Comparison of ENCODE assay signal across 1 cellular context in the genomic region with DNA sequence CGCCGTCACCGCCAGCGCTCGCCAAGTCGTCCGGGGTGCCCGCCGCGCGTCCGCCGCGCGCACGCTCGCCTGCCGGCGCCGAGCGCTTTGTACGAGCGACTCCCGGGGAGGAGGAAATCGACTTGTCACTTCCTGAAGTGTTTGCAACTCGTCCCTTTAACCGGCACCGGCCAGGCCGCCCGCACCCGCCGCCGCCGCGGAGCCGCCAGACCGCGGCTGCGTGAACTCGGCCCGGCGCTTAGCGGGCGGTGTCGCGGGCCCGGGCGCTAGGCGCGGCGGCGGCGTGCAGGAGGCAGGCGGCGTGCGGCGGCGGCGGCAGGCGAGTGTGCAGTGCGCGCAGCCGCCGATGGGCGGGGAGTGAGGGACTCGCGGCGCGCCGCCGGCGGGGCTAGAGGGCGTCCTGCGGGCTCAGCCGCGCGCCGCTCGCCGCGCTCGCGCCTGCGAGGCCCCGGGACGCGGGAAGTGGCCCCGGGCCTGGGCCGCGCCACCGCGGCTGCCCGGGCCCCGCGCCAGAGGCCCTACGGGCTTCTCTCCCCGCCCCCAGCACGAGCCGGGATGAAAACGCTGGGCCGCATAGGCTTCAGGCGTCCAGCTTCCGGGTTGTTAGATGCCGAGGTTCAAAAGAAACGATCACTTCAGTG.
TF ChIP-seq lines count a peak whose summit lies in the region.

A gene with protein sequence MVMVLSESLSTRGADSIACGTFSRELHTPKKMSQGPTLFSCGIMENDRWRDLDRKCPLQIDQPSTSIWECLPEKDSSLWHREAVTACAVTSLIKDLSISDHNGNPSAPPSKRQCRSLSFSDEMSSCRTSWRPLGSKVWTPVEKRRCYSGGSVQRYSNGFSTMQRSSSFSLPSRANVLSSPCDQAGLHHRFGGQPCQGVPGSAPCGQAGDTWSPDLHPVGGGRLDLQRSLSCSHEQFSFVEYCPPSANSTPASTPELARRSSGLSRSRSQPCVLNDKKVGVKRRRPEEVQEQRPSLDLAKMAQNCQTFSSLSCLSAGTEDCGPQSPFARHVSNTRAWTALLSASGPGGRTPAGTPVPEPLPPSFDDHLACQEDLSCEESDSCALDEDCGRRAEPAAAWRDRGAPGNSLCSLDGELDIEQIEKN (minus strand): TSS at position 332 of the 641 bp plus-strand sequence. CDS start 37,665 bp downstream, outside the sequence.

TF ChIP-seq in GM23338, 12 proteins besides CTCF, POLR2A, EP300 and RAD21 (continued from another document):
- TF ChIP-seq, protein P1, sequence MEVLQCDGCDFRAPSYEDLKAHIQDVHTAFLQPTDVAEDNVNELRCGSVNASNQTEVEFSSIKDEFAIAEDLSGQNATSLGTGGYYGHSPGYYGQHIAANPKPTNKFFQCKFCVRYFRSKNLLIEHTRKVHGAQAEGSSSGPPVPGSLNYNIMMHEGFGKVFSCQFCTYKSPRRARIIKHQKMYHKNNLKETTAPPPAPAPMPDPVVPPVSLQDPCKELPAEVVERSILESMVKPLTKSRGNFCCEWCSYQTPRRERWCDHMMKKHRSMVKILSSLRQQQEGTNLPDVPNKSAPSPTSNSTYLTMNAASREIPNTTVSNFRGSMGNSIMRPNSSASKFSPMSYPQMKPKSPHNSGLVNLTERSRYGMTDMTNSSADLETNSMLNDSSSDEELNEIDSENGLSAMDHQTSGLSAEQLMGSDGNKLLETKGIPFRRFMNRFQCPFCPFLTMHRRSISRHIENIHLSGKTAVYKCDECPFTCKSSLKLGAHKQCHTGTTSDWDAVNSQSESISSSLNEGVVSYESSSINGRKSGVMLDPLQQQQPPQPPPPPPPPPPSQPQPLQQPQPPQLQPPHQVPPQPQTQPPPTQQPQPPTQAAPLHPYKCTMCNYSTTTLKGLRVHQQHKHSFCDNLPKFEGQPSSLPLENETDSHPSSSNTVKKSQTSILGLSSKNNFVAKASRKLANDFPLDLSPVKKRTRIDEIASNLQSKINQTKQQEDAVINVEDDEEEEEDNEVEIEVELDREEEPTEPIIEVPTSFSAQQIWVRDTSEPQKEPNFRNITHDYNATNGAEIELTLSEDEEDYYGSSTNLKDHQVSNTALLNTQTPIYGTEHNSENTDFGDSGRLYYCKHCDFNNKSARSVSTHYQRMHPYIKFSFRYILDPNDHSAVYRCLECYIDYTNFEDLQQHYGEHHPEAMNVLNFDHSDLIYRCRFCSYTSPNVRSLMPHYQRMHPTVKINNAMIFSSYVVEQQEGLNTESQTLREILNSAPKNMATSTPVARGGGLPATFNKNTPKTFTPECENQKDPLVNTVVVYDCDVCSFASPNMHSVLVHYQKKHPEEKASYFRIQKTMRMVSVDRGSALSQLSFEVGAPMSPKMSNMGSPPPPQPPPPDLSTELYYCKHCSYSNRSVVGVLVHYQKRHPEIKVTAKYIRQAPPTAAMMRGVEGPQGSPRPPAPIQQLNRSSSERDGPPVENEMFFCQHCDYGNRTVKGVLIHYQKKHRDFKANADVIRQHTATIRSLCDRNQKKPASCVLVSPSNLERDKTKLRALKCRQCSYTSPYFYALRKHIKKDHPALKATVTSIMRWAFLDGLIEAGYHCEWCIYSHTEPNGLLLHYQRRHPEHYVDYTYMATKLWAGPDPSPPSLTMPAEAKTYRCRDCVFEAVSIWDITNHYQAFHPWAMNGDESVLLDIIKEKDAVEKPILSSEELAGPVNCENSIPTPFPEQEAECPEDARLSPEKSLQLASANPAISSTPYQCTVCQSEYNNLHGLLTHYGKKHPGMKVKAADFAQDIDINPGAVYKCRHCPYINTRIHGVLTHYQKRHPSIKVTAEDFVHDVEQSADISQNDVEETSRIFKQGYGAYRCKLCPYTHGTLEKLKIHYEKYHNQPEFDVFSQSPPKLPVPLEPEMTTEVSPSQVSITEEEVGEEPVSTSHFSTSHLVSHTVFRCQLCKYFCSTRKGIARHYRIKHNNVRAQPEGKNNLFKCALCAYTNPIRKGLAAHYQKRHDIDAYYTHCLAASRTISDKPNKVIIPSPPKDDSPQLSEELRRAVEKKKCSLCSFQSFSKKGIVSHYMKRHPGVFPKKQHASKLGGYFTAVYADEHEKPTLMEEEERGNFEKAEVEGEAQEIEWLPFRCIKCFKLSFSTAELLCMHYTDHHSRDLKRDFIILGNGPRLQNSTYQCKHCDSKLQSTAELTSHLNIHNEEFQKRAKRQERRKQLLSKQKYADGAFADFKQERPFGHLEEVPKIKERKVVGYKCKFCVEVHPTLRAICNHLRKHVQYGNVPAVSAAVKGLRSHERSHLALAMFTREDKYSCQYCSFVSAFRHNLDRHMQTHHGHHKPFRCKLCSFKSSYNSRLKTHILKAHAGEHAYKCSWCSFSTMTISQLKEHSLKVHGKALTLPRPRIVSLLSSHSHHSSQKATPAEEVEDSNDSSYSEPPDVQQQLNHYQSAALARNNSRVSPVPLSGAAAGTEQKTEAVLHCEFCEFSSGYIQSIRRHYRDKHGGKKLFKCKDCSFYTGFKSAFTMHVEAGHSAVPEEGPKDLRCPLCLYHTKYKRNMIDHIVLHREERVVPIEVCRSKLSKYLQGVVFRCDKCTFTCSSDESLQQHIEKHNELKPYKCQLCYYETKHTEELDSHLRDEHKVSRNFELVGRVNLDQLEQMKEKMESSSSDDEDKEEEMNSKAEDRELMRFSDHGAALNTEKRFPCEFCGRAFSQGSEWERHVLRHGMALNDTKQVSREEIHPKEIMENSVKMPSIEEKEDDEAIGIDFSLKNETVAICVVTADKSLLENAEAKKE (CRISPR knock-in tag; IDR thresholded peaks at IDR 0.05), result no peak
- TF ChIP-seq, protein P2, sequence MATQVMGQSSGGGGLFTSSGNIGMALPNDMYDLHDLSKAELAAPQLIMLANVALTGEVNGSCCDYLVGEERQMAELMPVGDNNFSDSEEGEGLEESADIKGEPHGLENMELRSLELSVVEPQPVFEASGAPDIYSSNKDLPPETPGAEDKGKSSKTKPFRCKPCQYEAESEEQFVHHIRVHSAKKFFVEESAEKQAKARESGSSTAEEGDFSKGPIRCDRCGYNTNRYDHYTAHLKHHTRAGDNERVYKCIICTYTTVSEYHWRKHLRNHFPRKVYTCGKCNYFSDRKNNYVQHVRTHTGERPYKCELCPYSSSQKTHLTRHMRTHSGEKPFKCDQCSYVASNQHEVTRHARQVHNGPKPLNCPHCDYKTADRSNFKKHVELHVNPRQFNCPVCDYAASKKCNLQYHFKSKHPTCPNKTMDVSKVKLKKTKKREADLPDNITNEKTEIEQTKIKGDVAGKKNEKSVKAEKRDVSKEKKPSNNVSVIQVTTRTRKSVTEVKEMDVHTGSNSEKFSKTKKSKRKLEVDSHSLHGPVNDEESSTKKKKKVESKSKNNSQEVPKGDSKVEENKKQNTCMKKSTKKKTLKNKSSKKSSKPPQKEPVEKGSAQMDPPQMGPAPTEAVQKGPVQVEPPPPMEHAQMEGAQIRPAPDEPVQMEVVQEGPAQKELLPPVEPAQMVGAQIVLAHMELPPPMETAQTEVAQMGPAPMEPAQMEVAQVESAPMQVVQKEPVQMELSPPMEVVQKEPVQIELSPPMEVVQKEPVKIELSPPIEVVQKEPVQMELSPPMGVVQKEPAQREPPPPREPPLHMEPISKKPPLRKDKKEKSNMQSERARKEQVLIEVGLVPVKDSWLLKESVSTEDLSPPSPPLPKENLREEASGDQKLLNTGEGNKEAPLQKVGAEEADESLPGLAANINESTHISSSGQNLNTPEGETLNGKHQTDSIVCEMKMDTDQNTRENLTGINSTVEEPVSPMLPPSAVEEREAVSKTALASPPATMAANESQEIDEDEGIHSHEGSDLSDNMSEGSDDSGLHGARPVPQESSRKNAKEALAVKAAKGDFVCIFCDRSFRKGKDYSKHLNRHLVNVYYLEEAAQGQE (IDR thresholded peaks at IDR 0.05; ENCODE audit: unreplicated experiment), result no peak
- TF ChIP-seq JUNB (IDR thresholded peaks at IDR 0.05; ENCODE audit: unreplicated experiment), result no peak
- no peak for TF ChIP-seq STAT1 (IDR thresholded peaks at IDR 0.05; ENCODE audit: unreplicated experiment)
- no peak for TF ChIP-seq EZH2phosphoT487 (IDR thresholded peaks at IDR 0.05; ENCODE audit: unreplicated experiment)
TF ChIP-seq in GM23338: peak in this region for 0.
